ENCODE assay signal across 1 cellular context in the genomic region with DNA sequence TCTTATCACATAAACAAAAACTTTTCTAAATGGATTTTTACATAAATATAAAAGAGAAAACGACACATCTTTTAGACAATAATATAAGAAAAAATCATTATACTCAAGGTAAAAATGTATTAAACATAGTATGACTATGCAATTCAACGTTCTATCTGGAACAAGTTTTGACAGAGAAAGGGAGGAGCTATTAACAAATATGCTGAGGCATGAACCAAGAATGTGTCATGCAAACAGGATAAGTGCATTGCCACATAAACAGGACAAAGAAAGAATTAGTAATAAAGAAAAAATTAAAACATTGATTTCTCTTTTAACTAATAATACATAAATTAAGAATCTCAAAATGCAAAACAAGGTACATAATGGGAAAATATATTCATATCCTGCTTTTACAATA.
TF ChIP-seq lines count a peak whose summit lies in the region.

No MANE protein-coding gene starts in this region.

TF ChIP-seq in GM23338, 12 proteins besides CTCF, POLR2A, EP300 and RAD21:
- TF ChIP-seq ZNF462 (CRISPR knock-in tag; IDR thresholded peaks at IDR 0.05), result no peak
